11 cellular contexts compared by ENCODE assay signal in the genomic region with DNA sequence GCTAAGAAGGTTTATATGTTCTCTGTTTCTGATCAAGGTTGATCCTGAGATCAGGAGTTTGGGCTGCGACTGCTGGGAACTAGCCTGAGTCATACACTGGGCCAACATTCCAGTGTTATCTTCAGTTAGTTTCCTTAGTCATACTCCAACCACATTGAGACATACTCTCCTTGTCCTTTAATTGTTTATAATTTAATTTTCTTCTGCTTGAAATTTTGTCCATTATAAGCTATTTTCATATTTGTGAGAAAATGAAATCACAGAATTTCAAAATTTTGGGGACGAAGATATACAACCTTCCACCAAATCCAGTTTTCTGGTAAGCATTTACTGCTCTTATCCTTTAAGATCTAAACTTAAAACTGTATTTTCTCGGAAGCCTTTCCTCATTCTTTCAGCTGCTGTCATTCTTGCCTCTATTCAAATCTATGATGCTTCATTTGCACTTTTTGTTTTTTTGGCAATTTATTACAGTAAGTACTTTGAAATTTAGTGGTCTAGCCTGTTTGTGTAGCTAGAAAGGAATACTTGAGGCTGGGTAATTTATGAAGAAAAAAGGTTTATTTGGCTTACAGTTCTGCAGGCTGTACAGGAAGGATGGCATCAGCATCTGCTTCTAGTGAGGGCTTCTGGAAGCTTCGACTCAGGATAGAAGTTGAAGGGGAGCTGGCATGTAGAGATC.
DNase-seq lines count a peak whose midpoint lies in the region; ATAC-seq and TF ChIP-seq lines count a peak whose summit lies in the region.
"Had no signal": no experiment of that assay in that cellular context is flagged by ENCODE, and none has a peak within 500 bp of the region (broad histone marks: within the 10 kb centered on the region; RNA-seq: fewer than 3 reads in every experiment).

No MANE protein-coding gene starts in this region.

- peak; percentile 60 for DNase-seq in AG10803 (ENCODE audit: low read depth)
- DNase-seq in LHCN-M2 (ENCODE audit: low read depth) = peak; percentile 45
- DNase-seq in brain microvascular endothelial cell = peak; percentile 91
- no peak for DNase-seq in stimulated activated CD4-positive, alpha-beta T cell treated with anti-CD3 and anti-CD28 coated beads, Interleukin-1b, Interleukin-23, amount 100 ng/mL, for 48 hours
- no peak for DNase-seq in inferior parietal cortex (ENCODE audit: extremely low spot score)
- DNase-seq: CD4-positive, alpha-beta memory T cell; NCI-H526; T-helper 1 cell had no signal

- no peaks in the 10 kb centered on the region for H3K27me3 ChIP-seq in brain microvascular endothelial cell (replicated peaks)

- WGBS in mesodermal cell (ENCODE audit: insufficient coverage in 2 of 2), 2 experiments = 92 to 100% methylated on average over 1 of the region's 4 CpGs

- no peak overlapping the region for H3K4me3 ChIP-seq in AG10803 (ENCODE audit: low read length)
- H3K4me3 ChIP-seq in brain microvascular endothelial cell (ENCODE audit: low read depth, low read length) = peak overlapping the region; percentile 10
- no peak overlapping the region for H3K4me3 ChIP-seq in mesodermal cell (ENCODE audit: extremely low read depth, insufficient read depth, low read length, poor library complexity, severe bottlenecking)

- TF ChIP-seq CTCF in AG10803 (conservative IDR thresholded peaks at IDR 0.05; ENCODE audit: low read length) (no peak), brain microvascular endothelial cell (IDR thresholded peaks at IDR 0.05; ENCODE audit: low read depth, low read length, missing control alignments) (no peak)

- peak overlapping the region; percentile 83 for H3K27ac ChIP-seq in brain microvascular endothelial cell
- peak overlapping the region; percentile 92 for H3K27ac ChIP-seq in mesodermal cell (ENCODE audit: low read depth, low read length, severe bottlenecking)

- ATAC-seq in HG02973 (IDR thresholded peaks at IDR 0.05; ENCODE audit: unreplicated experiment) (no peak), GM18861 (IDR thresholded peaks at IDR 0.05; ENCODE audit: unreplicated experiment) (no peak)

- no peaks in the 10 kb centered on the region for H3K36me3 ChIP-seq in brain microvascular endothelial cell (replicated peaks)
- no peaks in the 10 kb centered on the region for H3K36me3 ChIP-seq in mesodermal cell (ENCODE audit: control insufficient read depth, insufficient read depth, low read length)

- no peaks in the 10 kb centered on the region for H3K9me3 ChIP-seq in mesodermal cell (ENCODE audit: control insufficient read depth, low read length)

- in situ Hi-C loops in brain microvascular endothelial cell (cut with HindIII; ENCODE audit: low pct_ligation_motif_present, low sequenced_read_pairs) = no loop called here

- peaks cover 6% of the 10 kb centered on the region for H3K4me1 ChIP-seq in mesodermal cell (ENCODE audit: control insufficient read depth, insufficient read depth, low read length, poor library complexity, severe bottlenecking)

Comparison
In these comparisons a context has a peak if more than half of its experiments do, and no peak if none do; other contexts are left out.
1. DNase-seq: peak in AG10803 (single experiment), LHCN-M2 (single experiment) and brain microvascular endothelial cell (single experiment); none in stimulated activated CD4-positive, alpha-beta T cell treated with anti-CD3 and anti-CD28 coated beads, Interleukin-1b, Interleukin-23, amount 100 ng/mL, for 48 hours (single experiment) and inferior parietal cortex (single experiment).